Comparison of ENCODE assay signal across 8 cellular contexts in genomic region chr17:8186787-8187516, GRCh38. TPM values are rescaled to one million over a fixed set of nuclear protein-coding genes. Genes with fewer than 3 reads are reported as not detected.
DNase-seq lines count a peak whose midpoint lies in the region; ATAC-seq and TF ChIP-seq lines count a peak whose summit lies in the region.

No MANE protein-coding gene starts in this region.

- peak; percentile 34; the same call in 1 of the 2 replicates for TF ChIP-seq CTCF in GM12874 (IDR thresholded peaks at IDR 0.05; ENCODE audit: insufficient read depth, low read depth, low read length)
- TF ChIP-seq CTCF in left lung (IDR thresholded peaks at IDR 0.05), result no peak

- H3K4me3 ChIP-seq in left lung, result peak overlapping the region; percentile 62 to 70

- peaks cover 14 to 56% of the 10 kb centered on the region in 2 donors for H3K4me1 ChIP-seq in left lung

- DNase-seq in NCI-H524 (lab: John Stamatoyannopoulos, UW), result peak; percentile 92
- peak; percentile 89 to 92 for DNase-seq in activated CD4-positive, alpha-beta T cell treated with anti-CD3 and anti-CD28 coated beads for 4 hours
- peak; percentile 91 for DNase-seq in dedifferentiated amniotic fluid mesenchymal stem cell (ENCODE audit: extremely low spot score)
- DNase-seq in left lung, result peak; percentile 90 to 94
- DNase-seq in stimulated activated CD4-positive, alpha-beta T cell treated with anti-CD3 and anti-CD28 coated beads, Interleukin-1b, Interleukin-23, amount 100 ng/mL, for 4 hours (ENCODE audit: low read depth in 2 of 2), result peak; percentile 94 to 96

- ATAC-seq in HG03354 (IDR thresholded peaks at IDR 0.05; ENCODE audit: poor library complexity, severe bottlenecking, unreplicated experiment) (peak; percentile 39), left lung (peak; percentile 74), HG03521 (IDR thresholded peaks at IDR 0.05; ENCODE audit: unreplicated experiment) (no peak)

- H3K27me3 ChIP-seq in left lung, result no peaks in the 10 kb centered on the region

- H3K9me3 ChIP-seq in left lung, result no peaks in the 10 kb centered on the region

- no peaks in the 10 kb centered on the region for H3K36me3 ChIP-seq in left lung

- H3K27ac ChIP-seq in left lung, result peak overlapping the region; percentile 97

- intact Hi-C loops in left lung (cut with DNase I), result loop anchor here (5.0 to 10.0 kb wide), 2 partner anchors 35 to 62 kb away; partner anchors contain the start of gene HES7 (in 1 of the 2)

RNA-seq across cellular contexts. Expression of gene BORCS6, which starts 3.0 kb away (rescaled TPM):
- total RNA-seq in left lung, result 10 to 100 TPM in 1 of 2 donors, 1 to 10 TPM in 1; 8.8 to 10.6 TPM

RNA-seq across cellular contexts. Expression of gene TMEM107, which starts 10.8 kb away (rescaled TPM):
- total RNA-seq in left lung, result 10 to 100 TPM; 15.0 to 15.9 TPM

RNA-seq across cellular contexts. Expression of gene AURKB, which starts 23.4 kb away (rescaled TPM):
- 10 to 100 TPM in 1 of 2 donors, 1 to 10 TPM in 1; 2.7 to 10.2 TPM for total RNA-seq in left lung

RNA-seq across cellular contexts. Expression of gene VAMP2, which starts 24.2 kb away (rescaled TPM):
- 10 to 100 TPM; 48.3 to 48.9 TPM for total RNA-seq in left lung

RNA-seq across cellular contexts. Expression of gene PER1, which starts 34.7 kb away (rescaled TPM):
- total RNA-seq in left lung, result 100 to 1,000 TPM; 101 to 111 TPM
